Comparison of ENCODE assay signal across 8 cellular contexts in genomic region chr12:62466018-62466595, GRCh38. TPM values are rescaled to one million over a fixed set of nuclear protein-coding genes. Genes with fewer than 3 reads are reported as not detected.
A peak's percentile ranks its signal among the peaks of the same experiment; 100 is the strongest.
DNase-seq lines count a peak whose midpoint lies in the region; ATAC-seq, FAIRE-seq and TF ChIP-seq lines count a peak whose summit lies in the region.

No MANE protein-coding gene starts in this region.

- CTCF ChIA-PET in H1 (lab: Charles Lee; ENCODE audit: partially characterized antibody), result interaction anchor here (0.8 to 2.5 kb wide), 9 partner anchors 28 to 347 kb away, joined by 3 to 9 read pairs (median 4); no protein-coding TSS in a partner anchor

- peaks cover 36% of the 10 kb centered on the region for H3K79me2 ChIP-seq in GM23338 (replicated peaks; ENCODE audit: insufficient read depth)
- H3K79me2 ChIP-seq in H1 (ENCODE audit: control insufficient read depth in 1 of 2, insufficient read depth in 2 of 2, low read length in 2 of 2), result peaks cover 0 to 25% of the 10 kb centered on the region in 2 experiments; a peak in 2 of 4 replicates

- no peak overlapping the region for H2BK20ac ChIP-seq in H1 (ENCODE audit: low read length)

- TF ChIP-seq CTCF in GM23338 (conservative IDR thresholded peaks at IDR 0.05; ENCODE audit: low read depth in 2 of 2) (no peak), WI38 (IDR thresholded peaks at IDR 0.05; ENCODE audit: low read depth, low read length) (no peak), H1 (IDR thresholded peaks at IDR 0.05; ENCODE audit: control extremely low read depth in 1 of 3, insufficient read depth in 1 of 3, low read depth in 1 of 3, low read length in 3 of 3) (no peak), lung (IDR thresholded peaks at IDR 0.05; ENCODE audit: control extremely low read depth, extremely low read depth) (no peak)

- peak overlapping the region in 3 of 4 experiments; percentile 14 to 46 (median 28); a peak in 2 of 7 replicates for H3K9ac ChIP-seq in H1 (replicated peaks in 1 of 4; ENCODE audit: extremely low read depth in 1 of 4, low read depth in 3 of 4, low read length in 3 of 4)

- no peak overlapping the region for H2BK5ac ChIP-seq in H1 (ENCODE audit: low read depth, low read length)

- no peak for TF ChIP-seq POLR2A in H1 (IDR thresholded peaks at IDR 0.05; ENCODE audit: control extremely low read depth in 1 of 2, low read depth in 2 of 2, low read length in 2 of 2)

- H3K27me3 ChIP-seq in GM23338 (ENCODE audit: insufficient read depth) (0 out of 2 replicates have a peak, but pooled peaks cover 3% of the 10 kb centered on the region), H1 (replicated peaks in 1 of 4; ENCODE audit: control insufficient read depth in 3 of 4, extremely low read depth in 1 of 4, insufficient read depth in 3 of 4, low read length in 3 of 4) (no peaks in the 10 kb centered on the region; a peak in 1 of 7 replicates), lung (ENCODE audit: control insufficient read depth, insufficient read depth) (no peaks in the 10 kb centered on the region)

- POLR2A ChIA-PET in H1 (lab: Charles Lee; ENCODE audit: partially characterized antibody), result no interaction called here

- H3K14ac ChIP-seq in H1 (ENCODE audit: insufficient read length), result no peak overlapping the region

- 9% methylated on average over 16 of the region's 16 CpGs; no CpG with 5 or more reads in 1 of the 2 experiments for WGBS in H1 (ENCODE audit: extremely low coverage in 1 of 2, insufficient coverage in 1 of 2, insufficient read length in 1 of 2, insufficient replicate concordance in 2 of 2, low coverage in 1 of 2, low lambda C conversion rate in 2 of 2, missing lambda C conversion rate in 1 of 2), 2 experiments
- 1 to 3% methylated on average over 16 of the region's 16 CpGs for WGBS in lung, 2 donors

- H3K9me3 ChIP-seq in H1 (ENCODE audit: insufficient read depth in 2 of 2, low read depth in 1 of 2, low read length in 1 of 2) (peaks cover 0 to 5% of the 10 kb centered on the region in 2 experiments; a peak in 2 of 4 replicates), lung (ENCODE audit: control insufficient read depth in 2 of 2, insufficient read depth in 1 of 2, low read length in 1 of 2) (no peaks in the 10 kb centered on the region)

- no peak overlapping the region for H4K5ac ChIP-seq in H1 (ENCODE audit: insufficient read length, low read depth, low read length)

- no peak overlapping the region for H2BK12ac ChIP-seq in H1 (ENCODE audit: low read depth, low read length)

- no peak overlapping the region for H3K56ac ChIP-seq in H1 (replicated peaks; ENCODE audit: insufficient read length, low read depth, low read length)

- TF ChIP-seq RAD21 in H1 (IDR thresholded peaks at IDR 0.05 in 1 of 2, conservative IDR thresholded peaks at IDR 0.05 in 1 of 2; ENCODE audit: low read depth in 2 of 2, low read length in 2 of 2), result no peak

- TF ChIP-seq EP300 in H1 (IDR thresholded peaks at IDR 0.05; ENCODE audit: borderline replicate concordance in 1 of 2, low read depth in 2 of 2, low read length in 2 of 2), result no peak

- H3K4me3 ChIP-seq in GM23338, result peak overlapping the region; percentile 86
- peak overlapping the region; percentile 86 for H3K4me3 ChIP-seq in WI38 (ENCODE audit: low read depth, low read length)
- H3K4me3 ChIP-seq in H1 (ENCODE audit: extremely low read depth in 1 of 4, insufficient read depth in 2 of 4, low read depth in 3 of 4, low read length in 4 of 4), result peak overlapping the region; percentile 68 to 95 (median 88)
- H3K4me3 ChIP-seq in lung, result peak overlapping the region; percentile 50

- ATAC-seq in GM23338 (peak; percentile 78), lung (ENCODE audit: insufficient read depth, low FRiP score) (peak; percentile 47)

- no peaks in the 10 kb centered on the region; the same call in 1 of the 2 replicates for H3K9me2 ChIP-seq in GM23338 (ENCODE audit: insufficient read depth)

- H3K4me1 Mint-ChIP-seq in GM23338, result peaks cover 8% of the 10 kb centered on the region

- H3K27ac Mint-ChIP-seq in GM23338, result peak overlapping the region; percentile 88

- peaks cover 10% of the 10 kb centered on the region for H3K4me1 ChIP-seq in GM23338 (ENCODE audit: insufficient read depth)
- no peaks in the 10 kb centered on the region; a peak in 1 of 7 replicates for H3K4me1 ChIP-seq in H1 (replicated peaks in 1 of 4; ENCODE audit: control insufficient read depth in 3 of 4, insufficient read depth in 4 of 4, low read length in 3 of 4)
- H3K4me1 ChIP-seq in lung (ENCODE audit: control insufficient read depth in 2 of 2, insufficient read depth in 2 of 2, low read length in 2 of 2), result peaks cover 5 to 6% of the 10 kb centered on the region in 2 donors

- H2AFZ ChIP-seq in GM23338 (peak overlapping the region; percentile 100), H1 (ENCODE audit: low read length) (peak overlapping the region; percentile 99)

- H4K8ac ChIP-seq in H1 (ENCODE audit: extremely low read depth, insufficient read depth, low read length), result no peak overlapping the region

- H3K27me3 Mint-ChIP-seq in GM23338 (ENCODE audit: insufficient read depth, low read depth, poor library complexity), result peaks cover 3% of the 10 kb centered on the region

- FAIRE-seq in H1 (lab: Jason Lieb, UNC), result no peak

- H4K20me1 ChIP-seq in GM23338 (replicated peaks; ENCODE audit: insufficient read depth) (no peaks in the 10 kb centered on the region; the same call in none of the 2 replicates), H1 (replicated peaks in 1 of 2; ENCODE audit: control insufficient read depth in 1 of 2, insufficient read depth in 2 of 2, low read length in 2 of 2) (no peaks in the 10 kb centered on the region)

- H3K4me2 ChIP-seq in GM23338, result peak overlapping the region; percentile 99
- H3K4me2 ChIP-seq in H1 (ENCODE audit: insufficient read depth in 1 of 2, low read depth in 2 of 2, low read length in 2 of 2), result peak overlapping the region; percentile 82 to 86

- no peak overlapping the region for H2AK5ac ChIP-seq in H1 (ENCODE audit: low read depth, low read length)

- H3K23ac ChIP-seq in H1 (ENCODE audit: insufficient read length), result no peak overlapping the region

- H2BK120ac ChIP-seq in H1 (replicated peaks; ENCODE audit: low read depth, low read length), result no peak overlapping the region

- H3K9me3 Mint-ChIP-seq in GM23338, result peaks cover 22% of the 10 kb centered on the region

- peaks cover 4% of the 10 kb centered on the region; the same call in 1 of the 2 replicates for H3K79me1 ChIP-seq in H1 (ENCODE audit: low read depth, low read length)

- H3K4me3 Mint-ChIP-seq in GM23338, result peak overlapping the region; percentile 91

- H3F3A ChIP-seq in GM23338 (replicated peaks; ENCODE audit: low read depth), result no peaks in the 10 kb centered on the region

- H4K91ac ChIP-seq in H1 (replicated peaks; ENCODE audit: insufficient read length, low read length), result no peak overlapping the region

- DNase-seq in NCI-H2227 (lab: John Stamatoyannopoulos, UW; ENCODE audit: unreplicated experiment), result peak; percentile 5
- DNase-seq in NCI-H2227 treated with DMSO at 0.1 percent for 48 hours (lab: John Stamatoyannopoulos, UW), result no peak
- DNase-seq in GM23338 (ENCODE audit: low spot score), result peak; percentile 78
- peak; percentile 35 for DNase-seq in LHCN-M2 (ENCODE audit: low read depth)
- peak in 1 of 2 experiments; percentile 52 for DNase-seq in H1 (ENCODE audit: low read depth in 1 of 2, low spot score in 2 of 2)
- peak; percentile 30 for DNase-seq in lung (ENCODE audit: low spot score)
- peak in 28 of 49 donors; percentile 2 to 67 (median 19) for DNase-seq in substantia nigra (lab: John Stamatoyannopoulos, UW)

- no peak overlapping the region for H3K18ac ChIP-seq in H1 (ENCODE audit: extremely low read depth, low read length)

- H3K36me3 ChIP-seq in GM23338 (ENCODE audit: insufficient read depth) (no peaks in the 10 kb centered on the region), H1 (ENCODE audit: control insufficient read depth in 2 of 4, insufficient read depth in 4 of 4, low read length in 3 of 4) (no peaks in the 10 kb centered on the region), lung (ENCODE audit: control insufficient read depth in 2 of 2, insufficient read depth in 2 of 2, low read length in 2 of 2) (peaks cover 0 to 1% of the 10 kb centered on the region in 2 donors)

- peaks cover 9% of the 10 kb centered on the region for H3K36me3 Mint-ChIP-seq in GM23338 (ENCODE audit: low read depth)

- H3K4ac ChIP-seq in H1 (replicated peaks; ENCODE audit: insufficient read length, low read depth, low read length), result no peak overlapping the region

- H2BK15ac ChIP-seq in H1 (ENCODE audit: low read length), result no peak overlapping the region

- H3K23me2 ChIP-seq in H1 (ENCODE audit: low read depth, low read length), result peaks cover 6% of the 10 kb centered on the region; the same call in 1 of the 2 replicates

- H3K27ac ChIP-seq in GM23338 (ENCODE audit: low read depth) (no peak overlapping the region), H1 (ENCODE audit: low read depth, low read length) (no peak overlapping the region), lung (ENCODE audit: low read depth in 1 of 2, low read length in 1 of 2) (peak overlapping the region; percentile 97 to 98), substantia nigra (ENCODE audit: low read depth, low read length, poor library complexity, severe bottlenecking) (peak overlapping the region; percentile 88)

TF ChIP-seq in GM23338, 12 proteins besides CTCF, POLR2A, EP300 and RAD21 (continues in another document):
- TF ChIP-seq EZH2 (IDR thresholded peaks at IDR 0.05; ENCODE audit: low read depth, unreplicated experiment) (no peak), NANOG (IDR thresholded peaks at IDR 0.05; ENCODE audit: borderline replicate concordance) (no peak)

TF ChIP-seq in H1, 55 proteins besides CTCF, POLR2A, EP300 and RAD21:
- TF ChIP-seq PHF8 (conservative IDR thresholded peaks at IDR 0.05; ENCODE audit: low read depth, low read length) (no peak), TBP (IDR thresholded peaks at IDR 0.05; ENCODE audit: low read depth, low read length) (no peak), RXRA (IDR thresholded peaks at IDR 0.05; ENCODE audit: insufficient read depth, low read depth, low read length) (no peak)
TF ChIP-seq in H1: peak in this region for 0.

RNA-seq across cellular contexts. Expression of gene MON2, which starts 0.5 kb away (rescaled TPM):
- 27.3 and 32.2 TPM in 2 replicates for total RNA-seq in GM23338 (2014; rRNA removed; shearing (Covaris generic))
- polyA plus RNA-seq in GM23338 (2016; fragmentation: Nextera tagmentation; extraction: Ambion mirVana), result 9.0 and 11.0 TPM in 2 replicates
- total RNA-seq in LHCN-M2 (2014; rRNA removed), result 16.8 and 22.7 TPM in 2 replicates
- polyA plus RNA-seq in LHCN-M2 (2012), result 7.8 TPM
- total RNA-seq in H1 (2021; fragmentation: NEBNext Ultra II Directional; extraction: Animal tissue kit (Norgen Biotek cat#: 25700)), result 21.8 and 22.1 TPM in 2 replicates
- 3.7 and 3.8 TPM in 2 replicates for polyA plus RNA-seq in H1 (2011; rRNA removed)
- polyA plus RNA-seq in H1 (2011; cell fraction: cytosol; rRNA removed), result 4.3 TPM
- polyA plus RNA-seq in H1 (2011; cell fraction: nucleus; rRNA removed), result 7.1 TPM
- polyA plus RNA-seq in H1 (2012, experiment 1 of 2), result 6.2 to 13.5 TPM (median 8.2 TPM) in 4 replicates
- polyA plus RNA-seq in H1 (2012, experiment 2 of 2), result 0.22 TPM
- polyA plus RNA-seq in H1 (2013, experiment 1 of 2), result 8.0 TPM
- 6.7 TPM for polyA plus RNA-seq in H1 (2013, experiment 2 of 2)
- polyA minus RNA-seq in H1 (2011; rRNA and poly(A)+ RNA removed), result 18.5 and 28.2 TPM in 2 replicates
- 12.8 TPM for polyA minus RNA-seq in H1 (2011; cell fraction: cytosol; rRNA and poly(A)+ RNA removed)
- polyA minus RNA-seq in H1 (2011; cell fraction: nucleus; rRNA and poly(A)+ RNA removed), result 49.8 TPM
- total RNA-seq in lung, result 100 to 1,000 TPM in 1 of 2 donors, 10 to 100 TPM in 1; 53.2 to 175 TPM
- 10 to 100 TPM; 11.9 to 13.5 TPM for polyA plus RNA-seq in lung

Comparison
In these comparisons a context has a peak if more than half of its experiments do, and no peak if none do; other contexts are left out.
1. H3K27ac ChIP-seq: peak in lung (2 of 2) and substantia nigra (single experiment); none in GM23338 (single experiment) and H1 (single experiment).
2. Peak in every context shown above with its lines, with median percentiles within 50 percentile points of each other: H3K4me3 ChIP-seq.